ENCODE assay signal across 1 cellular context in the genomic region with DNA sequence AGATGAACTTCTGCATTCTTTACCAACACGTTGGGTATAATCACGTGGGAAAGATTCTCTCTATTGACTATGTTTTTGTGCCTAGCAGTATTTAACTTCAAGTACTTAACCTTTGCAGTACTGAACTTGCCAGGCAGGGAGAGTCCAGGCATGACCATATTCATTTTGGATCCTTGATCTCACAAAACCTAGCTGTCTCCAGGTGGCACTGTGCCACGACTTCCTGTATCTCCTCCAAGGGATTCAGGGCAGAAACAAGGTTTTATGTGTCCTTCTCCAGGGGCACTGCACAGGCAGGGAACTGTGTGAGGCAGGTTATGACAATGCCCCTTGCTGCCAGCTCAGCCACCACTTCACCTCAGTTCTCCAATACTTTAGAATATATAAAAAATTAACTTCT.
TF ChIP-seq lines count a peak whose summit lies in the region.

No MANE protein-coding gene starts in this region.

TF ChIP-seq in GM23338, 12 proteins besides CTCF, POLR2A, EP300 and RAD21 (continued from another document):
- TF ChIP-seq, protein P1, sequence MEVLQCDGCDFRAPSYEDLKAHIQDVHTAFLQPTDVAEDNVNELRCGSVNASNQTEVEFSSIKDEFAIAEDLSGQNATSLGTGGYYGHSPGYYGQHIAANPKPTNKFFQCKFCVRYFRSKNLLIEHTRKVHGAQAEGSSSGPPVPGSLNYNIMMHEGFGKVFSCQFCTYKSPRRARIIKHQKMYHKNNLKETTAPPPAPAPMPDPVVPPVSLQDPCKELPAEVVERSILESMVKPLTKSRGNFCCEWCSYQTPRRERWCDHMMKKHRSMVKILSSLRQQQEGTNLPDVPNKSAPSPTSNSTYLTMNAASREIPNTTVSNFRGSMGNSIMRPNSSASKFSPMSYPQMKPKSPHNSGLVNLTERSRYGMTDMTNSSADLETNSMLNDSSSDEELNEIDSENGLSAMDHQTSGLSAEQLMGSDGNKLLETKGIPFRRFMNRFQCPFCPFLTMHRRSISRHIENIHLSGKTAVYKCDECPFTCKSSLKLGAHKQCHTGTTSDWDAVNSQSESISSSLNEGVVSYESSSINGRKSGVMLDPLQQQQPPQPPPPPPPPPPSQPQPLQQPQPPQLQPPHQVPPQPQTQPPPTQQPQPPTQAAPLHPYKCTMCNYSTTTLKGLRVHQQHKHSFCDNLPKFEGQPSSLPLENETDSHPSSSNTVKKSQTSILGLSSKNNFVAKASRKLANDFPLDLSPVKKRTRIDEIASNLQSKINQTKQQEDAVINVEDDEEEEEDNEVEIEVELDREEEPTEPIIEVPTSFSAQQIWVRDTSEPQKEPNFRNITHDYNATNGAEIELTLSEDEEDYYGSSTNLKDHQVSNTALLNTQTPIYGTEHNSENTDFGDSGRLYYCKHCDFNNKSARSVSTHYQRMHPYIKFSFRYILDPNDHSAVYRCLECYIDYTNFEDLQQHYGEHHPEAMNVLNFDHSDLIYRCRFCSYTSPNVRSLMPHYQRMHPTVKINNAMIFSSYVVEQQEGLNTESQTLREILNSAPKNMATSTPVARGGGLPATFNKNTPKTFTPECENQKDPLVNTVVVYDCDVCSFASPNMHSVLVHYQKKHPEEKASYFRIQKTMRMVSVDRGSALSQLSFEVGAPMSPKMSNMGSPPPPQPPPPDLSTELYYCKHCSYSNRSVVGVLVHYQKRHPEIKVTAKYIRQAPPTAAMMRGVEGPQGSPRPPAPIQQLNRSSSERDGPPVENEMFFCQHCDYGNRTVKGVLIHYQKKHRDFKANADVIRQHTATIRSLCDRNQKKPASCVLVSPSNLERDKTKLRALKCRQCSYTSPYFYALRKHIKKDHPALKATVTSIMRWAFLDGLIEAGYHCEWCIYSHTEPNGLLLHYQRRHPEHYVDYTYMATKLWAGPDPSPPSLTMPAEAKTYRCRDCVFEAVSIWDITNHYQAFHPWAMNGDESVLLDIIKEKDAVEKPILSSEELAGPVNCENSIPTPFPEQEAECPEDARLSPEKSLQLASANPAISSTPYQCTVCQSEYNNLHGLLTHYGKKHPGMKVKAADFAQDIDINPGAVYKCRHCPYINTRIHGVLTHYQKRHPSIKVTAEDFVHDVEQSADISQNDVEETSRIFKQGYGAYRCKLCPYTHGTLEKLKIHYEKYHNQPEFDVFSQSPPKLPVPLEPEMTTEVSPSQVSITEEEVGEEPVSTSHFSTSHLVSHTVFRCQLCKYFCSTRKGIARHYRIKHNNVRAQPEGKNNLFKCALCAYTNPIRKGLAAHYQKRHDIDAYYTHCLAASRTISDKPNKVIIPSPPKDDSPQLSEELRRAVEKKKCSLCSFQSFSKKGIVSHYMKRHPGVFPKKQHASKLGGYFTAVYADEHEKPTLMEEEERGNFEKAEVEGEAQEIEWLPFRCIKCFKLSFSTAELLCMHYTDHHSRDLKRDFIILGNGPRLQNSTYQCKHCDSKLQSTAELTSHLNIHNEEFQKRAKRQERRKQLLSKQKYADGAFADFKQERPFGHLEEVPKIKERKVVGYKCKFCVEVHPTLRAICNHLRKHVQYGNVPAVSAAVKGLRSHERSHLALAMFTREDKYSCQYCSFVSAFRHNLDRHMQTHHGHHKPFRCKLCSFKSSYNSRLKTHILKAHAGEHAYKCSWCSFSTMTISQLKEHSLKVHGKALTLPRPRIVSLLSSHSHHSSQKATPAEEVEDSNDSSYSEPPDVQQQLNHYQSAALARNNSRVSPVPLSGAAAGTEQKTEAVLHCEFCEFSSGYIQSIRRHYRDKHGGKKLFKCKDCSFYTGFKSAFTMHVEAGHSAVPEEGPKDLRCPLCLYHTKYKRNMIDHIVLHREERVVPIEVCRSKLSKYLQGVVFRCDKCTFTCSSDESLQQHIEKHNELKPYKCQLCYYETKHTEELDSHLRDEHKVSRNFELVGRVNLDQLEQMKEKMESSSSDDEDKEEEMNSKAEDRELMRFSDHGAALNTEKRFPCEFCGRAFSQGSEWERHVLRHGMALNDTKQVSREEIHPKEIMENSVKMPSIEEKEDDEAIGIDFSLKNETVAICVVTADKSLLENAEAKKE (CRISPR knock-in tag; IDR thresholded peaks at IDR 0.05) = no peak
- TF ChIP-seq POLR2AphosphoS5 (IDR thresholded peaks at IDR 0.05; ENCODE audit: low read depth) = no peak
- no peak for TF ChIP-seq ZNF331 (CRISPR knock-in tag; IDR thresholded peaks at IDR 0.05; ENCODE audit: low read depth)
- TF ChIP-seq EZH2 (IDR thresholded peaks at IDR 0.05; ENCODE audit: low read depth, unreplicated experiment) = no peak
- TF ChIP-seq NANOG (IDR thresholded peaks at IDR 0.05; ENCODE audit: borderline replicate concordance) = no peak
- TF ChIP-seq, protein P2, sequence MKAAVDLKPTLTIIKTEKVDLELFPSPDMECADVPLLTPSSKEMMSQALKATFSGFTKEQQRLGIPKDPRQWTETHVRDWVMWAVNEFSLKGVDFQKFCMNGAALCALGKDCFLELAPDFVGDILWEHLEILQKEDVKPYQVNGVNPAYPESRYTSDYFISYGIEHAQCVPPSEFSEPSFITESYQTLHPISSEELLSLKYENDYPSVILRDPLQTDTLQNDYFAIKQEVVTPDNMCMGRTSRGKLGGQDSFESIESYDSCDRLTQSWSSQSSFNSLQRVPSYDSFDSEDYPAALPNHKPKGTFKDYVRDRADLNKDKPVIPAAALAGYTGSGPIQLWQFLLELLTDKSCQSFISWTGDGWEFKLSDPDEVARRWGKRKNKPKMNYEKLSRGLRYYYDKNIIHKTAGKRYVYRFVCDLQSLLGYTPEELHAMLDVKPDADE (IDR thresholded peaks at IDR 0.05) = no peak
- TF ChIP-seq CREB1 (CRISPR knock-in tag; IDR thresholded peaks at IDR 0.05; ENCODE audit: low read depth) = no peak
- TF ChIP-seq ZNF114 (CRISPR knock-in tag; IDR thresholded peaks at IDR 0.05) = no peak
- TF ChIP-seq STAT1 (IDR thresholded peaks at IDR 0.05; ENCODE audit: unreplicated experiment) = no peak
- TF ChIP-seq, protein P3, sequence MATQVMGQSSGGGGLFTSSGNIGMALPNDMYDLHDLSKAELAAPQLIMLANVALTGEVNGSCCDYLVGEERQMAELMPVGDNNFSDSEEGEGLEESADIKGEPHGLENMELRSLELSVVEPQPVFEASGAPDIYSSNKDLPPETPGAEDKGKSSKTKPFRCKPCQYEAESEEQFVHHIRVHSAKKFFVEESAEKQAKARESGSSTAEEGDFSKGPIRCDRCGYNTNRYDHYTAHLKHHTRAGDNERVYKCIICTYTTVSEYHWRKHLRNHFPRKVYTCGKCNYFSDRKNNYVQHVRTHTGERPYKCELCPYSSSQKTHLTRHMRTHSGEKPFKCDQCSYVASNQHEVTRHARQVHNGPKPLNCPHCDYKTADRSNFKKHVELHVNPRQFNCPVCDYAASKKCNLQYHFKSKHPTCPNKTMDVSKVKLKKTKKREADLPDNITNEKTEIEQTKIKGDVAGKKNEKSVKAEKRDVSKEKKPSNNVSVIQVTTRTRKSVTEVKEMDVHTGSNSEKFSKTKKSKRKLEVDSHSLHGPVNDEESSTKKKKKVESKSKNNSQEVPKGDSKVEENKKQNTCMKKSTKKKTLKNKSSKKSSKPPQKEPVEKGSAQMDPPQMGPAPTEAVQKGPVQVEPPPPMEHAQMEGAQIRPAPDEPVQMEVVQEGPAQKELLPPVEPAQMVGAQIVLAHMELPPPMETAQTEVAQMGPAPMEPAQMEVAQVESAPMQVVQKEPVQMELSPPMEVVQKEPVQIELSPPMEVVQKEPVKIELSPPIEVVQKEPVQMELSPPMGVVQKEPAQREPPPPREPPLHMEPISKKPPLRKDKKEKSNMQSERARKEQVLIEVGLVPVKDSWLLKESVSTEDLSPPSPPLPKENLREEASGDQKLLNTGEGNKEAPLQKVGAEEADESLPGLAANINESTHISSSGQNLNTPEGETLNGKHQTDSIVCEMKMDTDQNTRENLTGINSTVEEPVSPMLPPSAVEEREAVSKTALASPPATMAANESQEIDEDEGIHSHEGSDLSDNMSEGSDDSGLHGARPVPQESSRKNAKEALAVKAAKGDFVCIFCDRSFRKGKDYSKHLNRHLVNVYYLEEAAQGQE (IDR thresholded peaks at IDR 0.05; ENCODE audit: unreplicated experiment) = no peak
- no peak for TF ChIP-seq JUNB (IDR thresholded peaks at IDR 0.05; ENCODE audit: unreplicated experiment)
